Comparison of ENCODE assay signal across 6 cellular contexts in the genomic region with DNA sequence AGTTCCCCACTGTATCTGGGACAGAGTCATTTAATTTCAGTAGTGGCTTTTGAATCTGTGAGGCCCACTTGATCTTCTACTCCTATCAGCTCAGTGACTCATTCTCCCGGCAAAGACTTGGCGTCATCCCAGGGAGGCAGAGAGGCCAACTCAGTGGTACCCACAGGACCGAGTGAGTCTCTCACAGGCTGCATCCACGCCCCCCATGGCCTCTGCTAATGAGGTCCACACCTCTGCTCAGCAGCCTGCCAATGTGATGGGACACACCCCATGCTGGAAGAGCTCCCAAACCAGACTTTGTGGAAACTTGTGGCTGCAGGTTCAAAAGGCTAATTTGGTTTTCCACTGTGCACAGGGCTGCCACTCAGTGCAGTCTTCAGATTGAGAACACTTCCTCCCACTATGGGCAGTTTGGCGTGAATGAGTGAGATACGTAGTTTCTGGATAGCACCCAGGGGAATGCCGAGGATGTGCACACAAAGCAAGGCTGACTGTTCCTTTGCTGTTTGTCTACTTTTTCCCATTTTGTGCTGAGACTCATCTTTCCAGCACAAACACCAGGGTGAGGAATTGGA.
A peak's percentile ranks its signal among the peaks of the same experiment; 100 is the strongest.
DNase-seq lines count a peak whose midpoint lies in the region; ATAC-seq, FAIRE-seq and TF ChIP-seq lines count a peak whose summit lies in the region.
"Not testable (repeated sequence)": the region's sequence is repeated elsewhere in the genome, so short reads cannot be mapped to it uniquely, and the experiment has no call there.

No MANE protein-coding gene starts in this region.

- H4K20me1 ChIP-seq in BLaER1; DOHH2 (ENCODE audit: control insufficient read depth, insufficient read depth, low read depth, low read length); Karpas-422 (ENCODE audit: insufficient read depth, low read depth, low read length): not testable (repeated sequence)

- not testable (repeated sequence) for DNase-seq in Karpas-422; bronchial epithelial cell (ENCODE audit: low read depth); right cardiac atrium; sciatic nerve (ENCODE audit: low spot score)

- WGBS in right cardiac atrium: 82% methylated on average over 3 of the region's 7 CpGs

- not testable (repeated sequence) for H3K9me2 ChIP-seq in DOHH2 (replicated peaks; ENCODE audit: control insufficient read depth, low read length); Karpas-422 (replicated peaks; ENCODE audit: insufficient read depth, low read length)

- intact Hi-C loops in right cardiac atrium (cut with DNase I); sciatic nerve (cut with DNase I): not testable (repeated sequence)

- peaks cover 28% of the 10 kb centered on the region for H3K4me1 ChIP-seq in BLaER1
- H3K4me1 ChIP-seq in DOHH2 (ENCODE audit: control insufficient read depth, low read length); Karpas-422 (ENCODE audit: low read length); right cardiac atrium (ENCODE audit: control insufficient read depth, insufficient read depth, low read length): not testable (repeated sequence)

- peaks cover 15% of the 10 kb centered on the region for H3F3A ChIP-seq in DOHH2 (ENCODE audit: control insufficient read depth, insufficient read depth)

- H3K36me3 ChIP-seq in BLaER1; DOHH2 (ENCODE audit: control insufficient read depth, low read length); Karpas-422 (ENCODE audit: insufficient read depth, low read length); bronchial epithelial cell (ENCODE audit: control insufficient read depth, insufficient read depth, low read length): not testable (repeated sequence)

- H3K4me3 ChIP-seq in BLaER1: 0 out of 2 replicates have a peak overlapping the region, but pooled peaks have one; percentile 14
- H3K4me3 ChIP-seq in DOHH2 (ENCODE audit: low read length): peak overlapping the region; percentile 35; the same call in 1 of the 2 replicates
- H3K4me3 ChIP-seq in Karpas-422 (ENCODE audit: low read length): peak overlapping the region; percentile 48; the same call in 1 of the 2 replicates
- H3K4me3 ChIP-seq in bronchial epithelial cell (ENCODE audit: low read depth, low read length); right cardiac atrium (ENCODE audit: low read length): not testable (repeated sequence)

- peak; percentile 62 for FAIRE-seq in bronchial epithelial cell (lab: Jason Lieb, UNC)

- H3K4me2 ChIP-seq in BLaER1: peak overlapping the region; percentile 49
- H3K4me2 ChIP-seq in DOHH2 (ENCODE audit: low read length); Karpas-422 (ENCODE audit: low read depth, low read length, poor library complexity, severe bottlenecking): not testable (repeated sequence)

- H3K27ac ChIP-seq in BLaER1: 0 out of 2 replicates have a peak overlapping the region, but pooled peaks have one; percentile 18
- not testable (repeated sequence) for H3K27ac ChIP-seq in DOHH2 (ENCODE audit: low read depth, low read length); Karpas-422 (ENCODE audit: low read length); right cardiac atrium (ENCODE audit: low read length)

- H3K27me3 ChIP-seq in BLaER1; DOHH2 (ENCODE audit: control insufficient read depth, low read length); Karpas-422 (ENCODE audit: low read length); bronchial epithelial cell (ENCODE audit: control insufficient read depth, insufficient read depth, low read length); right cardiac atrium (ENCODE audit: control insufficient read depth, insufficient read depth): not testable (repeated sequence)

- not testable (repeated sequence) for TF ChIP-seq CTCF in DOHH2 (IDR thresholded peaks at IDR 0.05; ENCODE audit: low read depth, low read length, poor library complexity, severe bottlenecking); bronchial epithelial cell (IDR thresholded peaks at IDR 0.05; ENCODE audit: insufficient read depth, low read length, severe bottlenecking)

- H3K9me3 ChIP-seq in BLaER1 (peaks cover 19% of the 10 kb centered on the region), DOHH2 (ENCODE audit: control insufficient read depth, insufficient read depth, low read length) (peaks cover 22% of the 10 kb centered on the region)
- not testable (repeated sequence) for H3K9me3 ChIP-seq in Karpas-422 (ENCODE audit: low read length); right cardiac atrium (ENCODE audit: control insufficient read depth, low read length)

- H3K9ac ChIP-seq in BLaER1; Karpas-422 (ENCODE audit: low read length): not testable (repeated sequence)

- ATAC-seq in right cardiac atrium: peak; percentile 54 to 71
- peak; percentile 76 for ATAC-seq in sciatic nerve

- H2AFZ ChIP-seq in Karpas-422 (ENCODE audit: low read length): not testable (repeated sequence)

- not testable (repeated sequence) for H3K79me2 ChIP-seq in DOHH2 (ENCODE audit: control insufficient read depth, low read length); Karpas-422 (ENCODE audit: low read length)
